In genomic region chr15:25846377-25846776, GRCh38 we compare ENCODE assay signal across 13 cellular contexts. TPM values are rescaled to one million over a fixed set of nuclear protein-coding genes. Genes with fewer than 3 reads are reported as not detected.
DNase-seq lines count a peak whose midpoint lies in the region; TF ChIP-seq lines count a peak whose summit lies in the region.
"Had no signal": no experiment of that assay in that cellular context is flagged by ENCODE, and none has a peak within 500 bp of the region (broad histone marks: within the 10 kb centered on the region; RNA-seq: fewer than 3 reads in every experiment).

No MANE protein-coding gene starts in this region.

- no peak overlapping the region for H3K4me3 ChIP-seq in CD4-positive, alpha-beta memory T cell (ENCODE audit: low read length in 2 of 2)
- no peak overlapping the region for H3K4me3 ChIP-seq in thyroid gland (replicated peaks in 1 of 3)
- H3K4me3 ChIP-seq: MG63, skin epidermis, thoracic aorta had no signal

- no peak for TF ChIP-seq CTCF in type B pancreatic cell (conservative IDR thresholded peaks at IDR 0.05)
- TF ChIP-seq CTCF in thyroid gland (IDR thresholded peaks at IDR 0.05): no peak

- H3K27ac ChIP-seq in CD4-positive, alpha-beta memory T cell (ENCODE audit: low read depth, low read length): no peak overlapping the region
- H3K27ac ChIP-seq in thyroid gland: no peak overlapping the region
- H3K27ac ChIP-seq: epithelial cell of prostate had no signal

- H3K4me1 ChIP-seq in CD4-positive, alpha-beta memory T cell (ENCODE audit: insufficient read depth, low read length): peaks cover 62% of the 10 kb centered on the region
- H3K4me1 ChIP-seq in thyroid gland: peaks cover 0 to 12% of the 10 kb centered on the region in 2 donors

- peaks cover 6 to 13% of the 10 kb centered on the region in 2 donors for H3K36me3 Mint-ChIP-seq in CD4-positive, alpha-beta memory T cell
- peaks cover 14% of the 10 kb centered on the region for H3K36me3 Mint-ChIP-seq in activated naive CD4-positive, alpha-beta T cell treated with anti-CD3 and anti-CD28 coated beads for 36 hours (ENCODE audit: low read depth)
- H3K36me3 Mint-ChIP-seq in type B pancreatic cell: no peaks in the 10 kb centered on the region

- 82% methylated on average over 7 of the region's 7 CpGs for WGBS in thyroid gland, 2 donors

- H3K27me3 Mint-ChIP-seq in CD4-positive, alpha-beta memory T cell: no peaks in the 10 kb centered on the region
- no peaks in the 10 kb centered on the region for H3K27me3 Mint-ChIP-seq in activated naive CD4-positive, alpha-beta T cell treated with anti-CD3 and anti-CD28 coated beads for 36 hours (ENCODE audit: low read depth)
- H3K27me3 Mint-ChIP-seq in type B pancreatic cell: peaks cover 19% of the 10 kb centered on the region

- H3K27me3 ChIP-seq in CD4-positive, alpha-beta memory T cell (ENCODE audit: insufficient read depth, low read length): no peaks in the 10 kb centered on the region
- no peaks in the 10 kb centered on the region for H3K27me3 ChIP-seq in thyroid gland
- H3K27me3 ChIP-seq: ascending aorta, MG63 had no signal

- no peaks in the 10 kb centered on the region for H3K36me3 ChIP-seq in CD4-positive, alpha-beta memory T cell (ENCODE audit: insufficient read depth, low read length)
- H3K36me3 ChIP-seq in thyroid gland: no peaks in the 10 kb centered on the region
- H3K36me3 ChIP-seq: ascending aorta, MG63, thoracic aorta had no signal

- POLR2A ChIA-PET in CD4-positive, alpha-beta memory T cell (lab: Charles Lee; ENCODE audit: partially characterized antibody): interaction anchor here (1.0 to 6.7 kb wide), 3 partner anchors 16 to 90 kb away, joined by 3 to 180 read pairs (median 6); partner anchors contain the start of gene ATP10A

- intact Hi-C loops in CD4-positive, alpha-beta memory T cell (cut with micrococcal nuclease): no loop called here
- intact Hi-C loops in activated naive CD4-positive, alpha-beta T cell treated with anti-CD3 and anti-CD28 coated beads for 36 hours (cut with micrococcal nuclease): no loop called here
- intact Hi-C loops in thyroid gland (cut with DNase I): no loop called here

- peaks cover 50 to 74% (median 61%) of the 10 kb centered on the region in 4 donors for H3K4me1 Mint-ChIP-seq in CD4-positive, alpha-beta memory T cell
- peaks cover 74% of the 10 kb centered on the region for H3K4me1 Mint-ChIP-seq in activated naive CD4-positive, alpha-beta T cell treated with anti-CD3 and anti-CD28 coated beads for 36 hours (ENCODE audit: low read depth)
- H3K4me1 Mint-ChIP-seq in type B pancreatic cell (ENCODE audit: unreplicated experiment): peaks cover 21% of the 10 kb centered on the region

- H3K9me3 ChIP-seq in CD4-positive, alpha-beta memory T cell (ENCODE audit: control insufficient read depth in 1 of 2, low read length in 2 of 2): no peaks in the 10 kb centered on the region
- H3K9me3 ChIP-seq in thyroid gland: no peaks in the 10 kb centered on the region
- H3K9me3 ChIP-seq: ascending aorta, MG63, thoracic aorta had no signal

- H3K4me3 Mint-ChIP-seq in CD4-positive, alpha-beta memory T cell: peak overlapping the region; percentile 38 to 77 (median 70)
- no peak overlapping the region for H3K4me3 Mint-ChIP-seq in activated naive CD4-positive, alpha-beta T cell treated with anti-CD3 and anti-CD28 coated beads for 36 hours
- H3K4me3 Mint-ChIP-seq in type B pancreatic cell: no peak overlapping the region

- CTCF ChIA-PET in CD4-positive, alpha-beta memory T cell (lab: Charles Lee; ENCODE audit: partially characterized antibody): interaction anchor here (1.6 to 4.1 kb wide), 4 partner anchors 9 to 87 kb away, joined by 3 to 41 read pairs (median 5); partner anchors contain the start of gene ATP10A
- CTCF ChIA-PET in activated naive CD4-positive, alpha-beta T cell treated with anti-CD3 and anti-CD28 coated beads for 36 hours (lab: Charles Lee): interaction anchor here (1.4 to 3.6 kb wide), 3 partner anchors 14 to 17 kb away, joined by 3 to 22 read pairs (median 18); partner anchors contain the start of gene ATP10A

- H3K9me3 Mint-ChIP-seq in CD4-positive, alpha-beta memory T cell: peaks cover 0 to 2% (median 0%) of the 10 kb centered on the region in 8 donors
- H3K9me3 Mint-ChIP-seq in activated naive CD4-positive, alpha-beta T cell treated with anti-CD3 and anti-CD28 coated beads for 36 hours: peaks cover 3% of the 10 kb centered on the region
- H3K9me3 Mint-ChIP-seq in type B pancreatic cell: no peaks in the 10 kb centered on the region

- TF ChIP-seq POLR2A in thyroid gland (IDR thresholded peaks at IDR 0.05): no peak

- DNase-seq in CD4-positive, alpha-beta memory T cell: peak; percentile 51 to 79 (median 63)
- DNase-seq in activated CD4-positive, alpha-beta T cell treated with anti-CD3 and anti-CD28 coated beads for 48 hours: peak; percentile 76
- DNase-seq in activated naive CD4-positive, alpha-beta T cell treated with anti-CD3 and anti-CD28 coated beads for 36 hours: peak; percentile 80
- peak; percentile 77 for DNase-seq in stimulated activated CD4-positive, alpha-beta T cell treated with anti-CD3 and anti-CD28 coated beads, Interleukin-15, amount 100 ng/mL, for 24 hours
- DNase-seq in NCI-H1105 treated with DMSO at 0.1 percent for 48 hours (lab: John Stamatoyannopoulos, UW) (no peak), UCSD-AML1 (lab: John Stamatoyannopoulos, UW; ENCODE audit: unreplicated experiment) (no peak), type B pancreatic cell (ENCODE audit: extremely low spot score, unreplicated experiment) (no peak), thyroid gland (no peak)
- DNase-seq: MG63 had no signal

- peak overlapping the region; percentile 96 to 99 (median 97) for H3K27ac Mint-ChIP-seq in CD4-positive, alpha-beta memory T cell
- peak overlapping the region; percentile 95 for H3K27ac Mint-ChIP-seq in activated naive CD4-positive, alpha-beta T cell treated with anti-CD3 and anti-CD28 coated beads for 36 hours
- H3K27ac Mint-ChIP-seq in type B pancreatic cell: no peak overlapping the region

RNA-seq across cellular contexts. Expression of gene ATP10A, which starts 16.8 kb away (rescaled TPM):
- total RNA-seq in CD4-positive, alpha-beta memory T cell: 10 to 100 TPM; 48.2 to 51.1 TPM
- 10 to 100 TPM in 1 of 2 donors, 1 to 10 TPM in 1; 2.7 to 11.2 TPM for polyA plus RNA-seq in CD4-positive, alpha-beta memory T cell
- total RNA-seq in activated naive CD4-positive, alpha-beta T cell treated with anti-CD3 and anti-CD28 coated beads for 36 hours: 10 to 100 TPM; 11.9 to 13.0 TPM
- total RNA-seq in type B pancreatic cell (ENCODE audit: low replicate concordance) (1.9 and 2.6 TPM in 2 replicates), thyroid gland (1 to 10 TPM; 2.7 to 7.0 (median 3.4) TPM)

Comparison
In these comparisons a context has a peak if more than half of its experiments do, and no peak if none do; other contexts are left out.
1. DNase-seq: peak in CD4-positive, alpha-beta memory T cell (5 of 5), activated CD4-positive, alpha-beta T cell treated with anti-CD3 and anti-CD28 coated beads for 48 hours (single experiment), activated naive CD4-positive, alpha-beta T cell treated with anti-CD3 and anti-CD28 coated beads for 36 hours (single experiment) and stimulated activated CD4-positive, alpha-beta T cell treated with anti-CD3 and anti-CD28 coated beads, Interleukin-15, amount 100 ng/mL, for 24 hours (single experiment); none in NCI-H1105 treated with DMSO at 0.1 percent for 48 hours (single experiment), UCSD-AML1 (single experiment), type B pancreatic cell (single experiment) and thyroid gland (0 of 2).
2. H3K4me3 Mint-ChIP-seq: peak in CD4-positive, alpha-beta memory T cell (8 of 8); none in activated naive CD4-positive, alpha-beta T cell treated with anti-CD3 and anti-CD28 coated beads for 36 hours (single experiment) and type B pancreatic cell (single experiment).